3 cellular contexts compared by ENCODE assay signal in the genomic region with DNA sequence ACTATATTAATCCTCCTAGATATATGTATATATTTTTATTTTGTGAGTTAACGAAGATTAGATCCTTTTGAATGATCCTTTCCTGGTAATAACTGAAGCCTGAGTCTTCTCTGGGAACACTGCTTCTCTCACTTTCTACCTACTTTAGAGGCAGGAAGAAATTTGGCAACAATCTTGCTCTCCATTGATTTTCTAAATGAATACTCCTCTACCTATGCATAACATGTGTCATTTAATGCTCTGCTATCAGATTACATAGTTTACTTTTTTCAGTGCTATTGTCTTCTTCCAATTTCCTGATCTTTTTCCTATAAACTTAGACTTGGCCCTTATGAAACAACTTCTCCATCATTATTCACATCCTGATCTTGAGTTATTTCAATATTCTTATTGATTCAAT.
"Had no signal": no experiment of that assay in that cellular context is flagged by ENCODE, and none has a peak within 500 bp of the region (broad histone marks: within the 10 kb centered on the region; RNA-seq: fewer than 3 reads in every experiment).

No MANE protein-coding gene starts in this region.

- ATAC-seq: GM12878 had no signal

- DNase-seq: GDM1, GF-D8 had no signal

- H3K4me3 ChIP-seq: GM12878 had no signal
